18 cellular contexts compared by ENCODE assay signal in genomic region chr1:109691762-109692161, GRCh38. TPM values are rescaled to one million over a fixed set of nuclear protein-coding genes. Genes with fewer than 3 reads are reported as not detected.
DNase-seq lines count a peak whose midpoint lies in the region; ATAC-seq, FAIRE-seq and TF ChIP-seq lines count a peak whose summit lies in the region.
"Had no signal": no experiment of that assay in that cellular context is flagged by ENCODE, and none has a peak within 500 bp of the region (broad histone marks: within the 10 kb centered on the region; RNA-seq: fewer than 3 reads in every experiment).

No MANE protein-coding gene starts in this region.

- WGBS in ovary, 3 donors: 13 to 14% methylated on average over 6 of the region's 6 CpGs; no CpG with 5 or more reads in 1 of the 3 donors
- no CpG with 5 or more reads among the region's 6 CpGs for WGBS in upper lobe of left lung, 2 donors

- CTCF ChIA-PET in CD4-positive, alpha-beta T cell (lab: Charles Lee): no interaction called here

- no peak for TF ChIP-seq EP300 in ovary (IDR thresholded peaks at IDR 0.05)
- TF ChIP-seq EP300 in upper lobe of left lung (IDR thresholded peaks at IDR 0.05): no peak

- TF ChIP-seq POLR2A in ovary (IDR thresholded peaks at IDR 0.05) (no peak), upper lobe of left lung (IDR thresholded peaks at IDR 0.05) (no peak)

- no peaks in the 10 kb centered on the region for H3K27me3 ChIP-seq in layer of hippocampus (ENCODE audit: control insufficient read depth, insufficient read depth, low read length)
- H3K27me3 ChIP-seq in ovary: no peaks in the 10 kb centered on the region
- H3K27me3 ChIP-seq in CD4-positive, alpha-beta T cell (ENCODE audit: control insufficient read depth, insufficient read depth, low read length): no peaks in the 10 kb centered on the region
- no peaks in the 10 kb centered on the region for H3K27me3 ChIP-seq in upper lobe of left lung

- peak overlapping the region; percentile 68 for H3K27ac ChIP-seq in layer of hippocampus (ENCODE audit: low read depth, low read length)
- H3K27ac ChIP-seq in ovary: peak overlapping the region in 1 of 2 donors; percentile 88
- no peak overlapping the region for H3K27ac ChIP-seq in CD4-positive, alpha-beta T cell (ENCODE audit: low read depth, low read length)
- no peak overlapping the region for H3K27ac ChIP-seq in upper lobe of left lung
- H3K27ac ChIP-seq: GM23248, HL-60 had no signal

- POLR2A ChIA-PET in CD4-positive, alpha-beta T cell (lab: Charles Lee): no interaction called here

- peaks cover 23% of the 10 kb centered on the region for H3K4me1 Mint-ChIP-seq in CD4-positive, alpha-beta T cell (ENCODE audit: low read depth)

- no peaks in the 10 kb centered on the region for H3K27me3 Mint-ChIP-seq in CD4-positive, alpha-beta T cell
- H3K27me3 Mint-ChIP-seq: B cell; CD4-positive, alpha-beta memory T cell had no signal

- DNase-seq in amniotic epithelial cell (ENCODE audit: low read depth): peak; percentile 27
- peak in 3 of 5 donors; percentile 71 to 88 (median 85) for DNase-seq in ovary
- no peak for DNase-seq in urothelium cell line (ENCODE audit: low spot score)
- no peak for DNase-seq in NCI-H345 treated with DMSO at 0.1 percent for 48 hours (lab: John Stamatoyannopoulos, UW; ENCODE audit: unreplicated experiment)
- DNase-seq in CD4-positive, alpha-beta T cell: no peak
- no peak for DNase-seq in upper lobe of left lung
- DNase-seq: ACHN; CD4-positive, alpha-beta memory T cell; DND-41; GDM1; GM23248 had no signal

- H3K4me1 ChIP-seq in ovary (ENCODE audit: insufficient read depth) (peaks cover 2% of the 10 kb centered on the region), upper lobe of left lung (no peaks in the 10 kb centered on the region)

- intact Hi-C loops in ovary (cut with DNase I): no loop called here
- intact Hi-C loops in CD4-positive, alpha-beta T cell (cut with DNase I, micrococcal nuclease): loop anchor here in 1 of 2 experiments (5.0 kb wide), 1 partner anchor 81 kb away; no protein-coding TSS in a partner anchor

- FAIRE-seq in urothelium cell line (lab: Jason Lieb, UNC): no peak
- FAIRE-seq: H54, K562 had no signal

- no peak overlapping the region for H3K27ac Mint-ChIP-seq in CD4-positive, alpha-beta T cell
- H3K27ac Mint-ChIP-seq: B cell; CD4-positive, alpha-beta memory T cell had no signal

- H3K36me3 ChIP-seq in ovary: no peaks in the 10 kb centered on the region
- no peaks in the 10 kb centered on the region for H3K36me3 ChIP-seq in upper lobe of left lung

- H3K9me3 ChIP-seq in ovary (no peaks in the 10 kb centered on the region), upper lobe of left lung (no peaks in the 10 kb centered on the region)
- no peaks in the 10 kb centered on the region for H3K9me3 ChIP-seq in CD4-positive, alpha-beta T cell (ENCODE audit: control insufficient read depth, low read length)

- no peaks in the 10 kb centered on the region for H3K9me3 Mint-ChIP-seq in CD4-positive, alpha-beta T cell
- H3K9me3 Mint-ChIP-seq: CD4-positive, alpha-beta memory T cell had no signal

- TF ChIP-seq CTCF in ovary (IDR thresholded peaks at IDR 0.05) (no peak), upper lobe of left lung (IDR thresholded peaks at IDR 0.05) (no peak)
- TF ChIP-seq CTCF in CD4-positive, alpha-beta T cell (IDR thresholded peaks at IDR 0.05): no peak

- no peak for ATAC-seq in CD4-positive, alpha-beta T cell (ENCODE audit: poor library complexity)
- ATAC-seq in upper lobe of left lung (ENCODE audit: low FRiP score in 2 of 2): no peak
- ATAC-seq: HCT116, K562 had no signal

- no peak overlapping the region for H3K4me3 Mint-ChIP-seq in CD4-positive, alpha-beta T cell
- H3K4me3 Mint-ChIP-seq: B cell; CD4-positive, alpha-beta memory T cell had no signal

- H3K4me3 ChIP-seq in ovary (no peak overlapping the region), upper lobe of left lung (no peak overlapping the region)
- H3K4me3 ChIP-seq: GM23248, K562 had no signal

- peaks cover 50% of the 10 kb centered on the region for H3K36me3 Mint-ChIP-seq in CD4-positive, alpha-beta T cell (ENCODE audit: low read depth)
- H3K36me3 Mint-ChIP-seq: CD4-positive, alpha-beta memory T cell had no signal

RNA-seq across cellular contexts. Expression of gene GSTM1, which starts 4.1 kb away (rescaled TPM):
- total RNA-seq in ovary (100 to 1,000 TPM in 2 of 7 donors, 10 to 100 TPM in 1, under 1 TPM in 1, not detected in 3; 0.32 to 482 (median 153) TPM), upper lobe of left lung (10 to 100 TPM in 2 of 6 donors, not detected in 4; 11.8 to 33.0 TPM)
- 100 to 1,000 TPM; 169 to 193 TPM for polyA plus RNA-seq in ovary
- total RNA-seq in CD4-positive, alpha-beta T cell: 10 to 100 TPM; 31.9 to 36.2 TPM
- total RNA-seq: A172; CD4-positive, alpha-beta memory T cell; GM23248; K562 had no signal
- polyA plus RNA-seq: GM23248, K562 had no signal

RNA-seq across cellular contexts. Expression of gene GSTM5, which starts 20.3 kb away (rescaled TPM):
- 100 to 1,000 TPM in 3 of 7 donors, 10 to 100 TPM in 4; 18.8 to 183 (median 95.8) TPM for total RNA-seq in ovary
- 100 to 1,000 TPM; 101 to 259 TPM for polyA plus RNA-seq in ovary
- under 1 TPM; 0.20 to 0.36 TPM for total RNA-seq in CD4-positive, alpha-beta T cell
- total RNA-seq in upper lobe of left lung: 10 to 100 TPM in 3 of 6 donors, 1 to 10 TPM in 2, under 1 TPM in 1; 1.00 to 24.3 (median 8.3) TPM
- total RNA-seq: B cell; CD4-positive, alpha-beta memory T cell; K562 had no signal
- polyA plus RNA-seq: CD4-positive, alpha-beta memory T cell; K562 had no signal

RNA-seq across cellular contexts. Expression of gene GSTM2, which starts 23.9 kb away (rescaled TPM):
- total RNA-seq in ovary (100 to 1,000 TPM; 101 to 318 (median 195) TPM), upper lobe of left lung (100 to 1,000 TPM in 1 of 6 donors, 10 to 100 TPM in 5; 19.0 to 263 (median 31.6) TPM)
- 100 to 1,000 TPM; 202 to 209 TPM for polyA plus RNA-seq in ovary
- 100 to 1,000 TPM; 106 to 107 TPM for total RNA-seq in CD4-positive, alpha-beta T cell

RNA-seq across cellular contexts. Expression of gene GSTM4, which starts 35.9 kb away (rescaled TPM):
- 10 to 100 TPM; 23.0 to 91.8 (median 47.2) TPM for total RNA-seq in ovary
- polyA plus RNA-seq in ovary: 100 to 1,000 TPM in 1 of 2 donors, 10 to 100 TPM in 1; 43.3 to 116 TPM
- total RNA-seq in CD4-positive, alpha-beta T cell: 10 to 100 TPM; 17.7 to 20.7 TPM
- 10 to 100 TPM; 10.7 to 28.3 (median 15.9) TPM for total RNA-seq in upper lobe of left lung

RNA-seq across cellular contexts. Expression of gene GSTM3, which starts 49.1 kb away (rescaled TPM):
- 100 to 1,000 TPM in 5 of 7 donors, 10 to 100 TPM in 2; 75.8 to 278 (median 135) TPM for total RNA-seq in ovary
- 100 to 1,000 TPM; 229 to 234 TPM for polyA plus RNA-seq in ovary
- 10 to 100 TPM; 14.8 to 15.4 TPM for total RNA-seq in CD4-positive, alpha-beta T cell
- total RNA-seq in upper lobe of left lung: 10 to 100 TPM in 3 of 6 donors, 1 to 10 TPM in 3; 4.9 to 23.3 (median 11.2) TPM

Comparison
In these comparisons a context has a peak if more than half of its experiments do, and no peak if none do; other contexts are left out.
1. DNase-seq: peak in amniotic epithelial cell (single experiment) and ovary (3 of 5); none in urothelium cell line (single experiment), NCI-H345 treated with DMSO at 0.1 percent for 48 hours (single experiment), CD4-positive, alpha-beta T cell (0 of 10) and upper lobe of left lung (0 of 2).